Comparison of ENCODE assay signal across 9 cellular contexts in the genomic region with DNA sequence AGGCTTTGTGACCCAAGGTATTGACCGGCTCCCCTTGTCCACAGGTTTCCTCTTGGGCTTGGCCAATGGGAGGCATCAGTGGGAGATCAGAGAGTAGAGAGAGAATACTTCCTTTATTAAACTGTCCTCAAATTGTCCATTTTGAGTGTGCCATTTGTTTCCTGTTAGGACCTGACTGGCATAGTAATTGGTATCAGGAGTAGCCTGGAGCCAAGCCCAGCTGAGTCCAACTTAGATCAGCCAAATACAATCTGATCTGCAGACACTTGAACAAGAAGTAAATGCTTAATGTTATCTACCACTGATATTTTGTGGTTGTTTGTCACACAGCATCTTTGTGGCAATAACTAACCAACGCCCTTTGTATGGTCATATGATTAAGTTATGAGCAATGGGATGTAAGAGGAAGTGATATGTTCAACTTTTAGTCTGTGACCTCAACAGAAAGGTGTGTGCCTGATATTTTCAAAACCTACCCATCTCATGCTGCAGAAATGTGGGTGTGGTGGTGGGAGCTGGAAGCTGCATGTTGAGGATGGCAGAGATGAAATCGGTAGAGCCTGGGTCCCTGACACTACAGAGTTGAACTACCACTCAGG. TPM values are rescaled to one million over a fixed set of nuclear protein-coding genes. Genes with fewer than 3 reads are reported as not detected.
DNase-seq lines count a peak whose midpoint lies in the region; ATAC-seq, FAIRE-seq and TF ChIP-seq lines count a peak whose summit lies in the region.
"Had no signal": no experiment of that assay in that cellular context is flagged by ENCODE, and none has a peak within 500 bp of the region (broad histone marks: within the 10 kb centered on the region; RNA-seq: fewer than 3 reads in every experiment).

No MANE protein-coding gene starts in this region.

- H2BK120ac ChIP-seq in trophoblast cell (ENCODE audit: insufficient read depth, low read length, poor library complexity), result no peak overlapping the region

- H3K27me3 ChIP-seq in bronchial epithelial cell (ENCODE audit: control insufficient read depth, insufficient read depth, low read length), result no peaks in the 10 kb centered on the region
- no peaks in the 10 kb centered on the region for H3K27me3 ChIP-seq in trophoblast cell (ENCODE audit: insufficient read depth, low read length)
- H3K27me3 ChIP-seq in left ventricle myocardium inferior (ENCODE audit: low read depth), result no peaks in the 10 kb centered on the region

- no peak overlapping the region for H4K91ac ChIP-seq in trophoblast cell (ENCODE audit: low read depth, low read length)

- intact Hi-C loops in left ventricle myocardium inferior (cut with micrococcal nuclease), result no loop called here

- H3K4ac ChIP-seq in trophoblast cell (ENCODE audit: low read depth, low read length), result no peak overlapping the region

- no peaks in the 10 kb centered on the region for H3K79me2 ChIP-seq in trophoblast cell (ENCODE audit: control insufficient read depth, insufficient read depth, low read length, poor library complexity)

- no peak overlapping the region for H4K8ac ChIP-seq in trophoblast cell (ENCODE audit: low read depth, low read length)

- H3K4me1 ChIP-seq in trophoblast cell (ENCODE audit: control insufficient read depth in 1 of 2, insufficient read depth in 2 of 2, low read length in 2 of 2), result peaks cover 3 to 16% of the 10 kb centered on the region in 2 experiments
- H3K4me1 ChIP-seq in left ventricle myocardium inferior, result no peaks in the 10 kb centered on the region

- FAIRE-seq in GM19239 (lab: Jason Lieb, UNC) (peak; percentile 8), bronchial epithelial cell (lab: Jason Lieb, UNC) (peak; percentile 93)

- H2AFZ ChIP-seq in trophoblast cell (ENCODE audit: insufficient read depth, low read length, poor library complexity), result no peak overlapping the region

- H3K27ac ChIP-seq in trophoblast cell (ENCODE audit: low read depth, low read length) (no peak overlapping the region), left ventricle myocardium inferior (replicated peaks) (no peak overlapping the region)

- WGBS in trophoblast cell (ENCODE audit: extremely low coverage, insufficient coverage, insufficient read length), result no CpG with 5 or more reads among the region's 3 CpGs

- no peak overlapping the region for H2BK12ac ChIP-seq in trophoblast cell (ENCODE audit: low read length)

- no peak for ATAC-seq in HG03135 (IDR thresholded peaks at IDR 0.05; ENCODE audit: unreplicated experiment)

- TF ChIP-seq CTCF in bronchial epithelial cell (IDR thresholded peaks at IDR 0.05; ENCODE audit: insufficient read depth, low read length, severe bottlenecking) (no peak), GM20000 (IDR thresholded peaks at IDR 0.05; ENCODE audit: extremely low read depth, missing control alignments) (no peak), left ventricle myocardium inferior (IDR thresholded peaks at IDR 0.05; ENCODE audit: borderline replicate concordance) (no peak)

- no peaks in the 10 kb centered on the region for H3K36me3 ChIP-seq in bronchial epithelial cell (ENCODE audit: control insufficient read depth, insufficient read depth, low read length)
- H3K36me3 ChIP-seq in trophoblast cell (ENCODE audit: control insufficient read depth in 1 of 2, insufficient read depth in 2 of 2, low read length in 2 of 2), result no peaks in the 10 kb centered on the region
- no peaks in the 10 kb centered on the region for H3K36me3 ChIP-seq in left ventricle myocardium inferior

- DNase-seq in GM19239 (ENCODE audit: insufficient read length, low spot score) (no peak), NOMO-1 (lab: John Stamatoyannopoulos, UW; ENCODE audit: unreplicated experiment in 2 of 2) (peak; percentile 26 to 74), bronchial epithelial cell (ENCODE audit: low read depth) (peak; percentile 98), trophoblast cell (peak; percentile 56 to 81), GM20000 (ENCODE audit: low spot score) (no peak), iPS-NIHi11 (ENCODE audit: low spot score) (no peak), left ventricle myocardium inferior (no peak)
- DNase-seq: activated T-cell treated with anti-CD3 and anti-CD28 coated beads, Interleukin-2, amount 50 U/mL, for 1 hour had no signal

- H3K4me3 ChIP-seq in bronchial epithelial cell (ENCODE audit: low read depth, low read length), result no peak overlapping the region
- no peak overlapping the region for H3K4me3 ChIP-seq in trophoblast cell (ENCODE audit: low read depth, low read length)
- no peak overlapping the region for H3K4me3 ChIP-seq in left ventricle myocardium inferior

- H3K4me2 ChIP-seq in trophoblast cell (ENCODE audit: low read length), result no peak overlapping the region

- no peak overlapping the region for H2BK5ac ChIP-seq in trophoblast cell (ENCODE audit: low read depth, low read length, poor library complexity)

- no peak overlapping the region for H4K12ac ChIP-seq in trophoblast cell (ENCODE audit: low read depth, low read length)

- H3K79me1 ChIP-seq in trophoblast cell (ENCODE audit: low read length), result peaks cover 3% of the 10 kb centered on the region

- no peak overlapping the region for H3K9ac ChIP-seq in trophoblast cell (ENCODE audit: low read length)

- H3K23ac ChIP-seq in trophoblast cell (ENCODE audit: low read length), result no peak overlapping the region

- H3K9me3 ChIP-seq in trophoblast cell (ENCODE audit: insufficient read depth, low read depth, low read length) (no peaks in the 10 kb centered on the region), left ventricle myocardium inferior (replicated peaks) (peaks cover 5% of the 10 kb centered on the region)

- H2AK5ac ChIP-seq in trophoblast cell (ENCODE audit: low read length), result no peak overlapping the region

- H3K14ac ChIP-seq in trophoblast cell (ENCODE audit: low read length), result no peak overlapping the region

- H3K18ac ChIP-seq in trophoblast cell (ENCODE audit: low read length), result no peak overlapping the region

RNA-seq across cellular contexts. Expression of gene MYD88, which starts 13.3 kb away (rescaled TPM):
- total RNA-seq in bronchial epithelial cell (14.7 and 21.5 TPM in 2 replicates), left ventricle myocardium inferior (6.9 TPM)
- 25.1 TPM in 2 replicates for polyA plus RNA-seq in trophoblast cell (2013)

RNA-seq across cellular contexts. Expression of gene OXSR1, which starts 13.6 kb away (rescaled TPM):
- 95.3 and 121 TPM in 2 replicates for total RNA-seq in bronchial epithelial cell
- polyA plus RNA-seq in trophoblast cell (2013), result 26.2 and 26.5 TPM in 2 replicates
- total RNA-seq in left ventricle myocardium inferior, result 22.9 TPM

RNA-seq across cellular contexts. Expression of gene ACAA1, which starts 14.8 kb away (rescaled TPM):
- total RNA-seq in bronchial epithelial cell (54.2 and 82.2 TPM in 2 replicates), left ventricle myocardium inferior (120 TPM)
- 30.0 and 31.2 TPM in 2 replicates for polyA plus RNA-seq in trophoblast cell (2013)

Comparison
In these comparisons a context has a peak if more than half of its experiments do, and no peak if none do; other contexts are left out.
1. DNase-seq: peak in NOMO-1 (2 of 2), bronchial epithelial cell (single experiment) and trophoblast cell (2 of 2); none in GM19239 (single experiment), GM20000 (single experiment), iPS-NIHi11 (single experiment) and left ventricle myocardium inferior (single experiment).